In the genomic region with DNA sequence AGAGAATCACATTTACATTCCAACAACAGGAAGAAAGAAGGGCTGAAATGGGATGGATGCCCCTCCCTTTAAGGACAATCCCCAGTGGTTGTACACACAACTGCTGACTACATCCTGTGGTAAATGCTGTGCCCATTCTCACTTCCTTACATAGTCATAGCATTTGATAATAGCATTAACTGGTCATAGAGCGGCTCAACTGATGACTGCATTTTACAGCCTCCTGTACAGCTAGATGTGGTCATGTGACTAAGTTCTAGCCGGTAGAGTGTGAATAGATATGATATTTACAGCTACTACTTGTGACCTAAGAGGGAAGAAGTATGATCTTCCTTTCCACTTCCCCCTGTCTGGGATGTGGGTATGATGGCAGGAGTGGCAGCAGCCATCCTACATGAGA, we compare ENCODE assay signal across 1 cellular context.
TF ChIP-seq lines count a peak whose summit lies in the region.

No MANE protein-coding gene starts in this region.

TF ChIP-seq in HEK293, 187 proteins besides CTCF, POLR2A, EP300 and RAD21 (continued from another document):
- no peak for TF ChIP-seq ZNF544 (tag by site-specific recombination; IDR thresholded peaks at IDR 0.05)
TF ChIP-seq in HEK293: peak in this region for 3.
